Comparison of ENCODE assay signal across 7 cellular contexts in genomic region chr7:87628780-87629569, GRCh38. TPM values are rescaled to one million over a fixed set of nuclear protein-coding genes. Genes with fewer than 3 reads are reported as not detected.
A peak's percentile ranks its signal among the peaks of the same experiment; 100 is the strongest.
DNase-seq lines count a peak whose midpoint lies in the region; ATAC-seq and TF ChIP-seq lines count a peak whose summit lies in the region.

No MANE protein-coding gene starts in this region.

- no peaks in the 10 kb centered on the region for H3F3A ChIP-seq in neural cell (ENCODE audit: insufficient read depth, low read length, poor library complexity, severe bottlenecking)

- H3K27ac ChIP-seq in gastroesophageal sphincter, result peak overlapping the region in 2 of 4 donors; percentile 55 to 70
- peak overlapping the region; percentile 91 for H3K27ac ChIP-seq in neural cell (ENCODE audit: low read length)

- DNase-seq in GM20000 (ENCODE audit: low spot score) (peak; percentile 15), NCI-H748 (lab: John Stamatoyannopoulos, UW; ENCODE audit: unreplicated experiment) (peak; percentile 74), ureter (ENCODE audit: low spot score) (peak; percentile 44), medulla oblongata (ENCODE audit: extremely low spot score) (no peak)
- peak; percentile 15 for DNase-seq in activated gamma-delta T cell treated with anti-CD3 and anti-CD28 coated beads, Interleukin-2, amount 50 U/mL, for 16 hours (ENCODE audit: low read depth)

- peaks cover 6% of the 10 kb centered on the region for H3K27me3 ChIP-seq in gastroesophageal sphincter
- no peaks in the 10 kb centered on the region for H3K27me3 ChIP-seq in neural cell (ENCODE audit: insufficient read depth, low read depth, low read length)

- H3K9me3 ChIP-seq in gastroesophageal sphincter, result no peaks in the 10 kb centered on the region
- no peaks in the 10 kb centered on the region for H3K9me3 ChIP-seq in neural cell (ENCODE audit: low read length)

- H3K36me3 ChIP-seq in gastroesophageal sphincter (no peaks in the 10 kb centered on the region), neural cell (ENCODE audit: insufficient read depth, low read length) (no peaks in the 10 kb centered on the region)

- peaks cover 0 to 19% (median 3%) of the 10 kb centered on the region in 3 donors for H3K4me1 ChIP-seq in gastroesophageal sphincter

- peak overlapping the region; percentile 95 for H3K9ac ChIP-seq in neural cell (ENCODE audit: low read length)

- TF ChIP-seq CTCF in GM20000 (IDR thresholded peaks at IDR 0.05; ENCODE audit: extremely low read depth, missing control alignments) (no peak), gastroesophageal sphincter (IDR thresholded peaks at IDR 0.05) (no peak), neural cell (IDR thresholded peaks at IDR 0.05; ENCODE audit: poor library complexity, severe bottlenecking) (no peak)

- H3K4me3 ChIP-seq in gastroesophageal sphincter (peak overlapping the region; percentile 36 to 66), neural cell (ENCODE audit: low read length) (peak overlapping the region; percentile 97)

- peak overlapping the region; percentile 91 for H2AFZ ChIP-seq in neural cell (ENCODE audit: low read depth, low read length)

- TF ChIP-seq POLR2A in gastroesophageal sphincter (IDR thresholded peaks at IDR 0.05), result no peak

- TF ChIP-seq RAD21 in neural cell (conservative IDR thresholded peaks at IDR 0.05), result no peak

- H3K9me2 ChIP-seq in neural cell (ENCODE audit: insufficient read depth, low read length), result no peaks in the 10 kb centered on the region

- TF ChIP-seq EP300 in gastroesophageal sphincter (IDR thresholded peaks at IDR 0.05), result no peak
- TF ChIP-seq EP300 in neural cell (conservative IDR thresholded peaks at IDR 0.05; ENCODE audit: poor library complexity, severe bottlenecking), result no peak

- WGBS in gastroesophageal sphincter (ENCODE audit: low coverage in 1 of 2), 2 donors, result 19 to 34% methylated on average over 4 to 6 of the region's 39 CpGs

- no peaks in the 10 kb centered on the region for H4K20me1 ChIP-seq in neural cell (ENCODE audit: insufficient read depth)

- H3K79me2 ChIP-seq in neural cell (replicated peaks; ENCODE audit: insufficient read depth, low read length), result peaks cover 29% of the 10 kb centered on the region

- H3K4me2 ChIP-seq in neural cell (ENCODE audit: low read length), result peak overlapping the region; percentile 34

- peak; percentile 9 for ATAC-seq in gastroesophageal sphincter

TF ChIP-seq in neural cell, 6 proteins besides CTCF, POLR2A, EP300 and RAD21:
- TF ChIP-seq SMC3 (conservative IDR thresholded peaks at IDR 0.05; ENCODE audit: poor library complexity), result no peak
- no peak for TF ChIP-seq POLR2AphosphoS5 (IDR thresholded peaks at IDR 0.05)
- TF ChIP-seq EZH2 (IDR thresholded peaks at IDR 0.05; ENCODE audit: borderline replicate concordance, insufficient read depth, low read length, poor library complexity, severe bottlenecking), result no peak
- peak; percentile 82 for TF ChIP-seq TAF1 (IDR thresholded peaks at IDR 0.05; ENCODE audit: low read depth)
- no peak for TF ChIP-seq MXI1 (conservative IDR thresholded peaks at IDR 0.05; ENCODE audit: poor library complexity, severe bottlenecking)
- peak; percentile 28 for TF ChIP-seq REST (IDR thresholded peaks at IDR 0.05; ENCODE audit: borderline replicate concordance)

RNA-seq across cellular contexts. Expression of gene RUNDC3B, which starts 0.8 kb away (rescaled TPM):
- total RNA-seq in gastroesophageal sphincter (1 to 10 TPM; 1.7 to 5.3 (median 3.2) TPM), ureter (2.8 TPM)
- polyA plus RNA-seq in neural cell, result 70.0 and 73.5 TPM in 2 replicates
- polyA minus RNA-seq in neural cell, result 81.8 and 93.3 TPM in 2 replicates

RNA-seq across cellular contexts. Expression of gene ABCB1, which starts 28.3 kb away (rescaled TPM):
- total RNA-seq in gastroesophageal sphincter, result 10 to 100 TPM in 2 of 4 donors, 1 to 10 TPM in 2; 5.6 to 18.4 (median 8.2) TPM
- 1.6 and 6.1 TPM in 2 replicates for polyA plus RNA-seq in neural cell
- polyA minus RNA-seq in neural cell, result 0.46 and 1.5 TPM in 2 replicates
- 17.6 TPM for total RNA-seq in ureter
